11 cellular contexts compared by ENCODE assay signal in the genomic region with DNA sequence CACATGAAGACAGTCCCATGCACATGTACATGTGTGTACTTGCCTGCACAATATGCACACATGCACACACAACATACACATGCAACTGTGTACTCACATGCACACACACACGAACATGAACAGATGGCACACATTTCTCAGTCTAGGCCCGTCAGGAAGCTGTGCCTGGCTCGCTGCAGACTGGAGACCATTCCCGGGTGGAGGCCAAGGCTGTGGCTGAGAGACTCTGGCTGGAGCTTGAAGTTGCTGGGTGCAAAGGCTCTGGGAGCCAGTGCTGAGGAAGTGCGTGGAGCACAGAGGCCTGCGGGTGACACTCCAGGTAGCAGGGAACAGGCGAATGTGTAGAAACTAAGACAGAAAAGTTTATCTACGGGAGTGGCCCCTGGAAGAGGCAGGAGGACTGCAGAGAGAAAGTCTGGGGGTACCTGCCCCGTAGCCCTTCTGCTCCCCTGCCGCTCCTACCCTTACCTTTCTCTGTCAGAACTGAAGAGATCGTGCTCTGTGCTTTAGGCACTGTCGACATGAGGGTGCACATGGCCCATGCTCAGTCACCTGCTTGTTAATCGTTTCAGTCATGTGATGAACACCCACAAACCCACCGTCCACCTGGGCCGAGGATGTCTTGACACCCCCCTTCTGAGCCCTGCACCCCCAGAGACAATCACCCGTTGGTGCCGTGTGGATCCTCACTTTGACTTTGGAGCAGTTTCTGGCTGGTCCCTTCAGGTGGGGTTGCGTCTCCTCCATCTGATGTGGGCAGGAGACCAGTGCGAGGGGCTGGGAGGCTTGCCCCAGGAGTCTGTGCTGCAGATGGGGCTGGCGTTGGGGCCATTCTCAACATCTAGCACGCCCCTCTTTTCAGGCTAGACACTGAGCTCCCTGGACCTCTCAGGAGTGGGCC.
"Had no signal": no experiment of that assay in that cellular context is flagged by ENCODE, and none has a peak within 500 bp of the region (broad histone marks: within the 10 kb centered on the region; RNA-seq: fewer than 3 reads in every experiment).

No MANE protein-coding gene starts in this region.

- ATAC-seq: gastroesophageal sphincter had no signal

- H3K4me1 ChIP-seq: gastroesophageal sphincter, SJCRH30, suprapubic skin had no signal

- H3K36me3 Mint-ChIP-seq: activated naive CD8-positive, alpha-beta T cell treated with anti-CD3 and anti-CD28 coated beads, Interleukin-2, amount 10 ng/mL, durations not matched to agents 7 days and 5 days; brain had no signal

- H3K9me3 Mint-ChIP-seq: activated naive CD8-positive, alpha-beta T cell treated with anti-CD3 and anti-CD28 coated beads, Interleukin-2, amount 10 ng/mL, durations not matched to agents 7 days and 5 days; brain had no signal

- H3K4me3 ChIP-seq: gastroesophageal sphincter, lung, SJCRH30, suprapubic skin had no signal

- H3K27me3 ChIP-seq: SJCRH30 had no signal

- DNase-seq: activated CD4-positive, alpha-beta T cell treated with anti-CD3 and anti-CD28 coated beads for 4 hours; activated gamma-delta T cell treated with Interleukin-2 at 50 U/mL for 16 hours; erythroblast; SJCRH30; T-helper 17 cell had no signal

- H3K27me3 Mint-ChIP-seq: activated naive CD8-positive, alpha-beta T cell treated with anti-CD3 and anti-CD28 coated beads, Interleukin-2, amount 10 ng/mL, durations not matched to agents 7 days and 5 days; brain had no signal

- H3K27ac ChIP-seq: gastroesophageal sphincter, neutrophil, SJCRH30, suprapubic skin had no signal

- H3K9me3 ChIP-seq: gastroesophageal sphincter, neutrophil, SJCRH30, suprapubic skin had no signal

- H3K27ac Mint-ChIP-seq: T-helper 17 cell had no signal

- H3K4me3 Mint-ChIP-seq: activated naive CD8-positive, alpha-beta T cell treated with anti-CD3 and anti-CD28 coated beads, Interleukin-2, amount 10 ng/mL, durations not matched to agents 7 days and 5 days; brain had no signal

- H3K36me3 ChIP-seq: gastroesophageal sphincter, neutrophil, SJCRH30, suprapubic skin had no signal
